Comparison of ENCODE assay signal across 9 cellular contexts in genomic region chr17:28552201-28552999, GRCh38. TPM values are rescaled to one million over a fixed set of nuclear protein-coding genes. Genes with fewer than 3 reads are reported as not detected.
A peak's percentile ranks its signal among the peaks of the same experiment; 100 is the strongest.
DNase-seq lines count a peak whose midpoint lies in the region; ATAC-seq and TF ChIP-seq lines count a peak whose summit lies in the region.
"Had no signal": no experiment of that assay in that cellular context is flagged by ENCODE, and none has a peak within 500 bp of the region (broad histone marks: within the 10 kb centered on the region; RNA-seq: fewer than 3 reads in every experiment).

TSS of gene UNC119 (minus strand) at chr17:28552624. CDS start at chr17:28552557, 67 bp downstream.

- H3K4me3 ChIP-seq in CD4-positive, CD25-positive, alpha-beta regulatory T cell (ENCODE audit: low read depth, low read length): peak within 1 kb of the TSS; percentile 70
- H3K4me3 ChIP-seq in SJCRH30: peak within 1 kb of the TSS; percentile 97

- peaks cover 56% of the 10 kb centered on the region for H3K4me1 ChIP-seq in CD4-positive, CD25-positive, alpha-beta regulatory T cell (ENCODE audit: control insufficient read depth, insufficient read depth, low read length, poor library complexity, severe bottlenecking)
- H3K4me1 ChIP-seq in SJCRH30: no peaks in the 10 kb centered on the region

- no peaks in the 10 kb centered on the region for H3K27me3 ChIP-seq in CD4-positive, CD25-positive, alpha-beta regulatory T cell (ENCODE audit: control insufficient read depth, insufficient read depth, low read length)
- no peaks in the 10 kb centered on the region for H3K27me3 ChIP-seq in SJCRH30

- H3K4me3 Mint-ChIP-seq in CD4-positive, CD25-positive, alpha-beta regulatory T cell: peak within 1 kb of the TSS; percentile 90 to 95 (median 92)

- H3K27ac ChIP-seq in CD4-positive, CD25-positive, alpha-beta regulatory T cell (ENCODE audit: insufficient read depth, low read length, poor library complexity, severe bottlenecking): peak within 1 kb of the TSS; percentile 92
- peak within 1 kb of the TSS; percentile 63 for H3K27ac ChIP-seq in SJCRH30
- H3K27ac ChIP-seq in substantia nigra (ENCODE audit: low read depth, low read length, poor library complexity, severe bottlenecking): peak within 1 kb of the TSS; percentile 29
- H3K27ac ChIP-seq: epithelial cell of prostate had no signal

- no peak for TF ChIP-seq RAD21 in Ishikawa (IDR thresholded peaks at IDR 0.05; ENCODE audit: low read depth)

- DNase-seq in CD4-positive, CD25-positive, alpha-beta regulatory T cell: peak; percentile 74 to 83 (median 75)
- peak; percentile 86 to 90 for DNase-seq in SJCRH30
- DNase-seq in activated naive CD4-positive, alpha-beta T cell treated with Interleukin-2 at 50 U/mL for 16 hours: peak; percentile 79
- peak; percentile 94 for DNase-seq in germinal center (ENCODE audit: low spot score)
- peak in 46 of 56 donors; percentile 11 to 78 (median 43) for DNase-seq in nucleus accumbens (lab: John Stamatoyannopoulos, UW)
- DNase-seq in substantia nigra (lab: John Stamatoyannopoulos, UW): peak in 35 of 49 donors; percentile 9 to 81 (median 49)

- peak; percentile 80 to 84 for ATAC-seq in CD4-positive, CD25-positive, alpha-beta regulatory T cell (ENCODE audit: low read depth in 2 of 2)
- ATAC-seq in GM19455 (IDR thresholded peaks at IDR 0.05; ENCODE audit: unreplicated experiment): peak; percentile 56

- no peaks in the 10 kb centered on the region for H3K9me3 Mint-ChIP-seq in CD4-positive, CD25-positive, alpha-beta regulatory T cell

- no peak for TF ChIP-seq EP300 in Ishikawa (IDR thresholded peaks at IDR 0.05; ENCODE audit: borderline replicate concordance)

- H3K36me3 ChIP-seq in CD4-positive, CD25-positive, alpha-beta regulatory T cell (ENCODE audit: control insufficient read depth, insufficient read depth, low read length): peaks cover 46% of the 10 kb centered on the region
- peaks cover 19% of the 10 kb centered on the region for H3K36me3 ChIP-seq in SJCRH30

- H3K4me1 Mint-ChIP-seq in CD4-positive, CD25-positive, alpha-beta regulatory T cell: peaks cover 11 to 52% (median 40%) of the 10 kb centered on the region in 4 donors

- H3K36me3 Mint-ChIP-seq in CD4-positive, CD25-positive, alpha-beta regulatory T cell: peaks cover 33% of the 10 kb centered on the region

- peak within 1 kb of the TSS; percentile 96 to 97 (median 96) for H3K27ac Mint-ChIP-seq in CD4-positive, CD25-positive, alpha-beta regulatory T cell

- H3K27me3 Mint-ChIP-seq in CD4-positive, CD25-positive, alpha-beta regulatory T cell: no peaks in the 10 kb centered on the region

- H3K9me3 ChIP-seq in CD4-positive, CD25-positive, alpha-beta regulatory T cell (ENCODE audit: control insufficient read depth in 2 of 2, low read length in 2 of 2): no peaks in the 10 kb centered on the region
- no peaks in the 10 kb centered on the region for H3K9me3 ChIP-seq in SJCRH30 (replicated peaks)

TF ChIP-seq in Ishikawa, 13 proteins besides CTCF, POLR2A, EP300 and RAD21:
- TF ChIP-seq TAF1 (IDR thresholded peaks at IDR 0.05; ENCODE audit: low read depth) (peak; percentile 55; the same call in 1 of the 2 replicates), TCF12 (IDR thresholded peaks at IDR 0.05; ENCODE audit: low read depth) (no peak)

RNA-seq across cellular contexts. Expression of gene UNC119, which starts in this region (rescaled TPM):
- 66.9 TPM for total RNA-seq in CD4-positive, CD25-positive, alpha-beta regulatory T cell
- polyA plus RNA-seq in CD4-positive, CD25-positive, alpha-beta regulatory T cell: 10 to 100 TPM; 29.5 to 35.0 (median 31.2) TPM
- 53.7 and 58.7 TPM in 2 replicates for total RNA-seq in SJCRH30 (2014; rRNA removed; shearing (Covaris generic))

Comparison
In these comparisons a context has a peak if more than half of its experiments do, and no peak if none do; other contexts are left out.
1. Peak in every context shown above with its lines: DNase-seq, ATAC-seq, H3K4me3 ChIP-seq and H3K27ac ChIP-seq.
2. DNase-seq: peak in every context shown above with its lines; median percentile 94 in germinal center; 88 in SJCRH30; 79 in activated naive CD4-positive, alpha-beta T cell treated with Interleukin-2 at 50 U/mL for 16 hours; 75 in CD4-positive, CD25-positive, alpha-beta regulatory T cell; 49 in substantia nigra; 43 in nucleus accumbens.
3. H3K27ac ChIP-seq: peak in every context shown above with its lines; median percentile 92 in CD4-positive, CD25-positive, alpha-beta regulatory T cell; 63 in SJCRH30; 29 in substantia nigra.